ENCODE assay signal across 22 cellular contexts in the genomic region with DNA sequence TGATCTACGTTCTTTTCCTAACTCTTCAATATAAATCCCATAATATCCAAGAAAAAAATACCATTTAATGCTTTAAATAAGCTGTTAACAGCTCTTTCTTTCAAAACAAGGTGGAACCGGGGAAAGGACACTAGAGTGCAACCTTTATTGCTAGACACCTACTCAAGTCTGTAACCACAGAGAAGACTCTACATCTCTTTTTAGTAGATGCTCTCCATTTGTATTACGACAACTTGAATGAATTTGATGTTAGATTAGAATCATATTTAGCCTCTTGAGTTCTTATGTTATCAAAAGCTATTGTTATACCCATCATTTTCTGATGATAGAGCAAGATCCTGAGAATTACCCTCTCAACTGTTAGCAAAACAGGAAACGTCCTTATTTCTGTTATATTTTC.
DNase-seq lines count a peak whose midpoint lies in the region; ATAC-seq and TF ChIP-seq lines count a peak whose summit lies in the region.
"Had no signal": no experiment of that assay in that cellular context is flagged by ENCODE, and none has a peak within 500 bp of the region (broad histone marks: within the 10 kb centered on the region; RNA-seq: fewer than 3 reads in every experiment).

No MANE protein-coding gene starts in this region.

- peak; percentile 42 to 51 for ATAC-seq in activated T-cell treated with anti-CD3 and anti-CD28 coated beads, Interleukin-2, amount 50 U/mL, for 72 hours (replicated peaks in 1 of 2)
- no peak for ATAC-seq in activated T-cell treated with anti-CD3 and anti-CD28 coated beads, Interleukin-2, amount 50 U/mL, for 4 hours
- peak; percentile 55 to 59 for ATAC-seq in CD4-positive, CD25-positive, alpha-beta regulatory T cell (ENCODE audit: low read depth in 2 of 2)
- no peak for ATAC-seq in CD8-positive, alpha-beta T cell
- ATAC-seq in T-cell (replicated peaks in 1 of 4), result peak in 2 of 4 experiments; percentile 12 to 45
- ATAC-seq: A549, HCT116 had no signal

- intact Hi-C loops in CD8-positive, alpha-beta T cell (cut with DNase I, micrococcal nuclease), result no loop called here

- H3K27ac ChIP-seq in CD4-positive, CD25-positive, alpha-beta regulatory T cell (ENCODE audit: insufficient read depth, low read length, poor library complexity, severe bottlenecking), result peak overlapping the region; percentile 43
- no peak overlapping the region for H3K27ac ChIP-seq in CD8-positive, alpha-beta T cell (ENCODE audit: low read depth, low read length)
- H3K27ac ChIP-seq: A549, PC-9, SJSA1 had no signal

- H3K4me1 ChIP-seq in CD4-positive, CD25-positive, alpha-beta regulatory T cell (ENCODE audit: control insufficient read depth, insufficient read depth, low read length, poor library complexity, severe bottlenecking), result peaks cover 36% of the 10 kb centered on the region
- peaks cover 30% of the 10 kb centered on the region for H3K4me1 ChIP-seq in CD8-positive, alpha-beta T cell (ENCODE audit: insufficient read depth, low read length)

- H3K9me3 Mint-ChIP-seq in activated T-cell treated with anti-CD3 and anti-CD28 coated beads, Interleukin-2, amount 50 U/mL, for 72 hours, result no peaks in the 10 kb centered on the region
- no peaks in the 10 kb centered on the region for H3K9me3 Mint-ChIP-seq in activated T-cell treated with anti-CD3 and anti-CD28 coated beads, Interleukin-2, amount 50 U/mL, for 4 hours
- H3K9me3 Mint-ChIP-seq in CD4-positive, CD25-positive, alpha-beta regulatory T cell, result peaks cover 0 to 2% (median 0%) of the 10 kb centered on the region in 7 donors
- H3K9me3 Mint-ChIP-seq in CD8-positive, alpha-beta T cell, result no peaks in the 10 kb centered on the region
- H3K9me3 Mint-ChIP-seq in T-cell, result no peaks in the 10 kb centered on the region

- peaks cover 70% of the 10 kb centered on the region for H3K4me1 Mint-ChIP-seq in activated T-cell treated with anti-CD3 and anti-CD28 coated beads, Interleukin-2, amount 50 U/mL, for 72 hours (ENCODE audit: low read depth)
- H3K4me1 Mint-ChIP-seq in activated T-cell treated with anti-CD3 and anti-CD28 coated beads, Interleukin-2, amount 50 U/mL, for 4 hours (ENCODE audit: low read depth), result peaks cover 65% of the 10 kb centered on the region
- H3K4me1 Mint-ChIP-seq in CD4-positive, CD25-positive, alpha-beta regulatory T cell, result peaks cover 58 to 84% (median 64%) of the 10 kb centered on the region in 4 donors
- H3K4me1 Mint-ChIP-seq in CD8-positive, alpha-beta T cell (ENCODE audit: low read depth), result peaks cover 67% of the 10 kb centered on the region
- H3K4me1 Mint-ChIP-seq in T-cell, result peaks cover 75 to 81% (median 78%) of the 10 kb centered on the region in 3 donors

- POLR2A ChIA-PET in CD8-positive, alpha-beta T cell (lab: Charles Lee), result interaction anchor here (0.8 to 1.3 kb wide), 2 partner anchors 19 to 66 kb away, joined by 3 to 4 read pairs; no protein-coding TSS in a partner anchor
- POLR2A ChIA-PET in T-cell (lab: Charles Lee), result interaction anchor here in 1 of 2 donors (0.6 kb wide), 1 partner anchor 32 kb away, joined by 3 read pairs; no protein-coding TSS in a partner anchor

- CTCF ChIA-PET in CD8-positive, alpha-beta T cell (lab: Charles Lee), result interaction anchor here (1.6 kb wide), 1 partner anchor 19 kb away, joined by 3 read pairs; no protein-coding TSS in a partner anchor
- CTCF ChIA-PET in T-cell (lab: Charles Lee), result interaction anchor here in 1 of 2 donors (0.6 kb wide), 2 partner anchors 21 to 569 kb away, joined by 3 read pairs; no protein-coding TSS in a partner anchor

- TF ChIP-seq CTCF in CD8-positive, alpha-beta T cell (IDR thresholded peaks at IDR 0.05), result no peak

- DNase-seq in activated T-cell treated with anti-CD3 and anti-CD28 coated beads, Interleukin-2, amount 50 U/mL, for 72 hours, result no peak
- no peak for DNase-seq in activated T-cell treated with anti-CD3 and anti-CD28 coated beads, Interleukin-2, amount 50 U/mL, for 4 hours
- peak in 1 of 3 donors; percentile 61 for DNase-seq in CD4-positive, CD25-positive, alpha-beta regulatory T cell
- DNase-seq in CD8-positive, alpha-beta T cell, result no peak
- DNase-seq in T-cell (no peak), activated gamma-delta T cell treated with Interleukin-2 at 50 U/mL for 16 hours (no peak)
- DNase-seq in stimulated activated CD4-positive, alpha-beta T cell treated with anti-CD3 and anti-CD28 coated beads, Interleukin-1b, Interleukin-23, amount 100 ng/mL, for 48 hours, result no peak
- DNase-seq: C1 segment of cervical spinal cord, Calu3, DMS79 treated with DMSO at 0.1 percent for 48 hours, MM.1S, NCI-H1417 treated with DMSO at 0.1 percent for 48 hours, NCI-H1694 treated with DMSO at 0.1 percent for 48 hours, NCI-H2081, NCI-H226, NCI-H510A, NCI-H69, PC-9, RPMI8226 had no signal

- H3K27ac Mint-ChIP-seq in activated T-cell treated with anti-CD3 and anti-CD28 coated beads, Interleukin-2, amount 50 U/mL, for 72 hours, result peak overlapping the region; percentile 54
- peak overlapping the region; percentile 88 to 95 (median 91) for H3K27ac Mint-ChIP-seq in CD4-positive, CD25-positive, alpha-beta regulatory T cell
- peak overlapping the region; percentile 50 for H3K27ac Mint-ChIP-seq in CD8-positive, alpha-beta T cell
- peak overlapping the region; percentile 54 to 87 for H3K27ac Mint-ChIP-seq in T-cell

- peaks cover 5% of the 10 kb centered on the region for H3K36me3 ChIP-seq in CD4-positive, CD25-positive, alpha-beta regulatory T cell (ENCODE audit: control insufficient read depth, insufficient read depth, low read length)
- no peaks in the 10 kb centered on the region for H3K36me3 ChIP-seq in CD8-positive, alpha-beta T cell (ENCODE audit: insufficient read depth, low read length)
- H3K36me3 ChIP-seq: SJSA1 had no signal

- peak overlapping the region; percentile 45 to 49 for H3K4me3 Mint-ChIP-seq in activated T-cell treated with anti-CD3 and anti-CD28 coated beads, Interleukin-2, amount 50 U/mL, for 72 hours
- no peak overlapping the region for H3K4me3 Mint-ChIP-seq in activated T-cell treated with anti-CD3 and anti-CD28 coated beads, Interleukin-2, amount 50 U/mL, for 4 hours
- peak overlapping the region; percentile 8 to 90 (median 64) for H3K4me3 Mint-ChIP-seq in CD4-positive, CD25-positive, alpha-beta regulatory T cell
- no peak overlapping the region for H3K4me3 Mint-ChIP-seq in CD8-positive, alpha-beta T cell
- H3K4me3 Mint-ChIP-seq in T-cell, result peak overlapping the region in 1 of 3 donors; percentile 55

- no peaks in the 10 kb centered on the region for H3K9me3 ChIP-seq in CD4-positive, CD25-positive, alpha-beta regulatory T cell (ENCODE audit: control insufficient read depth in 2 of 2, low read length in 2 of 2)
- no peaks in the 10 kb centered on the region for H3K9me3 ChIP-seq in CD8-positive, alpha-beta T cell (ENCODE audit: low read length)
- H3K9me3 ChIP-seq: A549, SJSA1 had no signal

- H3K4me3 ChIP-seq in CD4-positive, CD25-positive, alpha-beta regulatory T cell (ENCODE audit: low read depth, low read length), result peak overlapping the region; percentile 52
- H3K4me3 ChIP-seq in CD8-positive, alpha-beta T cell (ENCODE audit: low read depth, low read length), result no peak overlapping the region
- H3K4me3 ChIP-seq: A549, PC-9, SJSA1 had no signal

- H3K36me3 Mint-ChIP-seq in activated T-cell treated with anti-CD3 and anti-CD28 coated beads, Interleukin-2, amount 50 U/mL, for 72 hours (ENCODE audit: insufficient read depth in 2 of 2), result peaks cover 1 to 3% of the 10 kb centered on the region in 2 donors
- H3K36me3 Mint-ChIP-seq in activated T-cell treated with anti-CD3 and anti-CD28 coated beads, Interleukin-2, amount 50 U/mL, for 4 hours (ENCODE audit: insufficient read depth), result peaks cover 4% of the 10 kb centered on the region
- H3K36me3 Mint-ChIP-seq in CD4-positive, CD25-positive, alpha-beta regulatory T cell, result peaks cover 22% of the 10 kb centered on the region
- H3K36me3 Mint-ChIP-seq in CD8-positive, alpha-beta T cell, result peaks cover 12% of the 10 kb centered on the region
- peaks cover 32% of the 10 kb centered on the region for H3K36me3 Mint-ChIP-seq in T-cell

- no peaks in the 10 kb centered on the region for H3K27me3 Mint-ChIP-seq in activated T-cell treated with anti-CD3 and anti-CD28 coated beads, Interleukin-2, amount 50 U/mL, for 72 hours (ENCODE audit: low read depth)
- no peaks in the 10 kb centered on the region for H3K27me3 Mint-ChIP-seq in activated T-cell treated with anti-CD3 and anti-CD28 coated beads, Interleukin-2, amount 50 U/mL, for 4 hours (ENCODE audit: low read depth)
- no peaks in the 10 kb centered on the region for H3K27me3 Mint-ChIP-seq in CD4-positive, CD25-positive, alpha-beta regulatory T cell
- no peaks in the 10 kb centered on the region for H3K27me3 Mint-ChIP-seq in CD8-positive, alpha-beta T cell (ENCODE audit: low read depth)
- no peaks in the 10 kb centered on the region for H3K27me3 Mint-ChIP-seq in T-cell

- H3K27me3 ChIP-seq in CD4-positive, CD25-positive, alpha-beta regulatory T cell (ENCODE audit: control insufficient read depth, insufficient read depth, low read length), result no peaks in the 10 kb centered on the region
- no peaks in the 10 kb centered on the region for H3K27me3 ChIP-seq in CD8-positive, alpha-beta T cell (ENCODE audit: insufficient read depth, low read length)
- H3K27me3 ChIP-seq: SJSA1 had no signal

Comparison
In these comparisons a context has a peak if more than half of its experiments do, and no peak if none do; other contexts are left out.
1. ATAC-seq: peak in activated T-cell treated with anti-CD3 and anti-CD28 coated beads, Interleukin-2, amount 50 U/mL, for 72 hours (2 of 2) and CD4-positive, CD25-positive, alpha-beta regulatory T cell (2 of 2); none in activated T-cell treated with anti-CD3 and anti-CD28 coated beads, Interleukin-2, amount 50 U/mL, for 4 hours (0 of 2) and CD8-positive, alpha-beta T cell (single experiment).
2. H3K4me3 Mint-ChIP-seq: peak in activated T-cell treated with anti-CD3 and anti-CD28 coated beads, Interleukin-2, amount 50 U/mL, for 72 hours (2 of 2) and CD4-positive, CD25-positive, alpha-beta regulatory T cell (4 of 4); none in activated T-cell treated with anti-CD3 and anti-CD28 coated beads, Interleukin-2, amount 50 U/mL, for 4 hours (single experiment) and CD8-positive, alpha-beta T cell (single experiment).
3. Peak in every context shown above with its lines, with median percentiles within 50 percentile points of each other: H3K27ac Mint-ChIP-seq.